Comparison of ENCODE assay signal across 8 cellular contexts in genomic region chr2:234544659-234545611, GRCh38.
A peak's percentile ranks its signal among the peaks of the same experiment; 100 is the strongest.
DNase-seq lines count a peak whose midpoint lies in the region; ATAC-seq and TF ChIP-seq lines count a peak whose summit lies in the region.

No MANE protein-coding gene starts in this region.

- ATAC-seq in GM19023 (IDR thresholded peaks at IDR 0.05; ENCODE audit: unreplicated experiment) (peak; percentile 62), HG02610 (IDR thresholded peaks at IDR 0.05; ENCODE audit: unreplicated experiment) (no peak)

- TF ChIP-seq CTCF in LNCaP clone FGC (IDR thresholded peaks at IDR 0.05; ENCODE audit: control insufficient read depth, extremely low read depth, insufficient read depth) (peak; percentile 65), astrocyte of the spinal cord (IDR thresholded peaks at IDR 0.05; ENCODE audit: low read depth, low read length) (peak; percentile 93)

- DNase-seq in AML-193 (lab: John Stamatoyannopoulos, UW) (peak; percentile 1 to 5), LNCaP clone FGC (ENCODE audit: low read depth) (no peak), T-helper 9 cell (peak; percentile 74), astrocyte of the spinal cord (ENCODE audit: low read depth, low spot score) (peak; percentile 69), iPS-NIHi7 (ENCODE audit: extremely low spot score) (peak; percentile 91)
- DNase-seq in stimulated activated CD4-positive, alpha-beta T cell treated with anti-CD3 and anti-CD28 coated beads, Interleukin-1b, Interleukin-23, amount 100 ng/mL, for 24 hours (ENCODE audit: low read depth in 4 of 4, low spot score in 1 of 4): peak; percentile 50 to 67 (median 66)

- in situ Hi-C loops in astrocyte of the spinal cord (cut with HindIII; ENCODE audit: low sequenced_read_pairs): no loop called here

- H3K4me3 ChIP-seq in LNCaP clone FGC (ENCODE audit: low read depth, low read length) (no peak overlapping the region), astrocyte of the spinal cord (ENCODE audit: low read depth, low read length) (no peak overlapping the region)
